4 cellular contexts compared by ENCODE assay signal in genomic region chr5:76945201-76945600, GRCh38. TPM values are rescaled to one million over a fixed set of nuclear protein-coding genes. Genes with fewer than 3 reads are reported as not detected.
"Had no signal": no experiment of that assay in that cellular context is flagged by ENCODE, and none has a peak within 500 bp of the region (broad histone marks: within the 10 kb centered on the region; RNA-seq: fewer than 3 reads in every experiment).

No MANE protein-coding gene starts in this region.

RNA-seq across cellular contexts. Expression of gene CRHBP, which starts 7.6 kb away (rescaled TPM):
- total RNA-seq: M059J, PC-3, SK-MEL-5 had no signal
- polyA plus RNA-seq: SK-N-SH had no signal
